9 cellular contexts compared by ENCODE assay signal in genomic region chr2:151999058-151999457, GRCh38.
DNase-seq lines count a peak whose midpoint lies in the region; ATAC-seq, FAIRE-seq and TF ChIP-seq lines count a peak whose summit lies in the region.
"Had no signal": no experiment of that assay in that cellular context is flagged by ENCODE, and none has a peak within 500 bp of the region (broad histone marks: within the 10 kb centered on the region; RNA-seq: fewer than 3 reads in every experiment).

No MANE protein-coding gene starts in this region.

- H3K79me2 ChIP-seq in astrocyte (ENCODE audit: insufficient read depth, low read length), result no peaks in the 10 kb centered on the region

- no peaks in the 10 kb centered on the region for H3K4me1 ChIP-seq in astrocyte (ENCODE audit: insufficient read depth, low read length)

- H3K4me1 Mint-ChIP-seq in astrocyte (ENCODE audit: low read depth, unreplicated experiment), result no peaks in the 10 kb centered on the region

- no peak overlapping the region for H3K27ac ChIP-seq in astrocyte (ENCODE audit: low read depth, low read length)

- TF ChIP-seq CTCF in LNCaP clone FGC (IDR thresholded peaks at IDR 0.05; ENCODE audit: control insufficient read depth, extremely low read depth, insufficient read depth) (peak; percentile 77), astrocyte (IDR thresholded peaks at IDR 0.05; ENCODE audit: insufficient read depth, low read depth, low read length) (peak; percentile 79)

- H3K9me3 Mint-ChIP-seq in astrocyte (ENCODE audit: unreplicated experiment), result no peaks in the 10 kb centered on the region

- no peaks in the 10 kb centered on the region for H3K36me3 Mint-ChIP-seq in astrocyte (ENCODE audit: low read depth, unreplicated experiment)
- H3K36me3 Mint-ChIP-seq: activated naive CD8-positive, alpha-beta T cell had no signal

- peak; percentile 53 for DNase-seq in EH (ENCODE audit: low read depth)
- no peak for DNase-seq in LNCaP clone FGC (ENCODE audit: low read depth)
- peak; percentile 45 for DNase-seq in SK-N-DZ (ENCODE audit: low spot score)
- peak; percentile 18 for DNase-seq in astrocyte (ENCODE audit: low read depth)
- DNase-seq in iPS-NIHi11 (ENCODE audit: low spot score), result peak; percentile 85
- peak; percentile 50 for DNase-seq in stimulated activated CD4-positive, alpha-beta T cell treated with anti-CD3 and anti-CD28 coated beads, Interleukin-4, amount 100 ng/mL, for 24 hours

- FAIRE-seq in astrocyte (lab: Jason Lieb, UNC), result no peak

- no peak overlapping the region for H2AFZ ChIP-seq in astrocyte (ENCODE audit: low read depth, low read length)

- no peak overlapping the region for H3K27ac Mint-ChIP-seq in astrocyte (ENCODE audit: unreplicated experiment)
- H3K27ac Mint-ChIP-seq: activated naive CD8-positive, alpha-beta T cell had no signal

- H3K27me3 Mint-ChIP-seq in astrocyte (ENCODE audit: low read depth, unreplicated experiment), result peaks cover 17% of the 10 kb centered on the region
- H3K27me3 Mint-ChIP-seq: activated naive CD8-positive, alpha-beta T cell had no signal

- ATAC-seq in GM21723 (IDR thresholded peaks at IDR 0.05; ENCODE audit: unreplicated experiment) (peak; percentile 73), GM19324 (IDR thresholded peaks at IDR 0.05; ENCODE audit: low FRiP score, unreplicated experiment) (no peak)

- H3K4me3 ChIP-seq in LNCaP clone FGC (ENCODE audit: low read depth, low read length) (no peak overlapping the region), astrocyte (ENCODE audit: insufficient read depth, low read depth, low read length) (no peak overlapping the region)

- H3K9ac ChIP-seq in astrocyte (ENCODE audit: low read length), result no peak overlapping the region

- no peak overlapping the region for H3K4me3 Mint-ChIP-seq in astrocyte (ENCODE audit: unreplicated experiment)
- H3K4me3 Mint-ChIP-seq: activated naive CD8-positive, alpha-beta T cell had no signal

- no peaks in the 10 kb centered on the region for H3K9me3 ChIP-seq in astrocyte (ENCODE audit: insufficient read depth, low read depth, low read length)

- peaks cover 2% of the 10 kb centered on the region for H3K27me3 ChIP-seq in astrocyte (ENCODE audit: insufficient read depth, low read length)

- no peaks in the 10 kb centered on the region for H3K36me3 ChIP-seq in astrocyte (ENCODE audit: insufficient read depth, low read length)

- no peaks in the 10 kb centered on the region for H4K20me1 ChIP-seq in astrocyte (ENCODE audit: insufficient read depth, low read length)

- H3K4me2 ChIP-seq in astrocyte (ENCODE audit: low read length), result no peak overlapping the region
